ENCODE assay signal across 20 cellular contexts in genomic region chr11:47480762-47481161, GRCh38. TPM values are rescaled to one million over a fixed set of nuclear protein-coding genes. Genes with fewer than 3 reads are reported as not detected.
"Had no signal": no experiment of that assay in that cellular context is flagged by ENCODE, and none has a peak within 500 bp of the region (broad histone marks: within the 10 kb centered on the region; RNA-seq: fewer than 3 reads in every experiment).

No MANE protein-coding gene starts in this region.

- H3K4me1 ChIP-seq: ascending aorta, right atrium auricular region had no signal

- H3K9me3 Mint-ChIP-seq: activated CD4-positive, alpha-beta T cell treated with anti-CD3 and anti-CD28 coated beads, Interleukin-2, amount 10 ng/mL, durations not matched to agents 7 days and 5 days; activated naive CD4-positive, alpha-beta T cell treated with anti-CD3 and anti-CD28 coated beads, Interleukin-2, amount 10 ng/mL, durations not matched to agents 7 days and 5 days; stimulated activated naive CD8-positive, alpha-beta T cell treated with anti-CD3 and anti-CD28 coated beads, Interleukin-15, Interleukin-2, amounts not matched to agents 100 ng/mL and 50 ng/mL, for 24 hours had no signal

- DNase-seq: activated CD4-positive, alpha-beta T cell treated with anti-CD3 and anti-CD28 coated beads, Interleukin-2, amount 10 ng/mL, durations not matched to agents 7 days and 5 days; activated CD8-positive, alpha-beta T cell treated with anti-CD3 and anti-CD28 coated beads, Interleukin-2, amount 10 ng/mL, durations not matched to agents 7 days and 5 days; activated effector memory CD4-positive, alpha-beta T cell treated with Interleukin-2 at 50 U/mL for 16 hours; activated naive CD4-positive, alpha-beta T cell treated with anti-CD3 and anti-CD28 coated beads, Interleukin-2, amount 10 ng/mL, durations not matched to agents 7 days and 5 days; activated T-cell treated with anti-CD3 and anti-CD28 coated beads, Interleukin-2, amount 50 U/mL, for 48 hours; cortex of kidney; foreskin fibroblast; hippocampal formation; left colon; midbrain; occipital lobe; T-helper 1 cell; trophoblast cell had no signal

- H3K4me3 ChIP-seq: ascending aorta, esophagus muscularis mucosa, right atrium auricular region, skin epidermis, suprapubic skin had no signal

- H3K27ac Mint-ChIP-seq: activated CD4-positive, alpha-beta T cell treated with anti-CD3 and anti-CD28 coated beads, Interleukin-2, amount 10 ng/mL, durations not matched to agents 7 days and 5 days; activated CD8-positive, alpha-beta T cell treated with anti-CD3 and anti-CD28 coated beads, Interleukin-2, amount 10 ng/mL, durations not matched to agents 7 days and 5 days; activated naive CD4-positive, alpha-beta T cell treated with anti-CD3 and anti-CD28 coated beads, Interleukin-2, amount 10 ng/mL, durations not matched to agents 7 days and 5 days; progenitor cell of endocrine pancreas; stimulated activated naive CD8-positive, alpha-beta T cell treated with anti-CD3 and anti-CD28 coated beads, Interleukin-15, Interleukin-2, amounts not matched to agents 100 ng/mL and 50 ng/mL, for 24 hours had no signal

- H3K4me3 Mint-ChIP-seq: activated CD4-positive, alpha-beta T cell treated with anti-CD3 and anti-CD28 coated beads, Interleukin-2, amount 10 ng/mL, durations not matched to agents 7 days and 5 days; activated CD8-positive, alpha-beta T cell treated with anti-CD3 and anti-CD28 coated beads, Interleukin-2, amount 10 ng/mL, durations not matched to agents 7 days and 5 days; activated naive CD4-positive, alpha-beta T cell treated with anti-CD3 and anti-CD28 coated beads, Interleukin-2, amount 10 ng/mL, durations not matched to agents 7 days and 5 days; stimulated activated naive CD8-positive, alpha-beta T cell treated with anti-CD3 and anti-CD28 coated beads, Interleukin-15, Interleukin-2, amounts not matched to agents 100 ng/mL and 50 ng/mL, for 24 hours had no signal

- H3K27me3 ChIP-seq: ascending aorta, esophagus muscularis mucosa, right atrium auricular region, suprapubic skin had no signal

- H3K9me3 ChIP-seq: ascending aorta, esophagus muscularis mucosa, right atrium auricular region, suprapubic skin had no signal

- H3K27ac ChIP-seq: ascending aorta, esophagus muscularis mucosa, right atrium auricular region, skin epidermis, suprapubic skin had no signal

- ATAC-seq: activated CD8-positive, alpha-beta T cell treated with anti-CD3 and anti-CD28 coated beads, Interleukin-2, amount 10 ng/mL, durations not matched to agents 7 days and 5 days; left colon had no signal

- H3K27me3 Mint-ChIP-seq: activated CD4-positive, alpha-beta T cell treated with anti-CD3 and anti-CD28 coated beads, Interleukin-2, amount 10 ng/mL, durations not matched to agents 7 days and 5 days; activated naive CD4-positive, alpha-beta T cell treated with anti-CD3 and anti-CD28 coated beads, Interleukin-2, amount 10 ng/mL, durations not matched to agents 7 days and 5 days; progenitor cell of endocrine pancreas; stimulated activated naive CD8-positive, alpha-beta T cell treated with anti-CD3 and anti-CD28 coated beads, Interleukin-15, Interleukin-2, amounts not matched to agents 100 ng/mL and 50 ng/mL, for 24 hours had no signal

- H3K4me1 Mint-ChIP-seq: activated naive CD4-positive, alpha-beta T cell treated with anti-CD3 and anti-CD28 coated beads, Interleukin-2, amount 10 ng/mL, durations not matched to agents 7 days and 5 days had no signal

RNA-seq across cellular contexts. Expression of gene RAPSN, which starts 31.8 kb away (rescaled TPM):
- total RNA-seq: ascending aorta, occipital lobe, right atrium auricular region had no signal
